ENCODE assay signal across 9 cellular contexts in genomic region chr15:82216092-82216491, GRCh38. TPM values are rescaled to one million over a fixed set of nuclear protein-coding genes. Genes with fewer than 3 reads are reported as not detected.
DNase-seq lines count a peak whose midpoint lies in the region; ATAC-seq, FAIRE-seq and TF ChIP-seq lines count a peak whose summit lies in the region.
"Not testable (repeated sequence)": the region's sequence is repeated elsewhere in the genome, so short reads cannot be mapped to it uniquely, and the experiment has no call there.
"Had no signal": no experiment of that assay in that cellular context is flagged by ENCODE, and none has a peak within 500 bp of the region (broad histone marks: within the 10 kb centered on the region; RNA-seq: fewer than 3 reads in every experiment).

No MANE protein-coding gene starts in this region.

- not testable (repeated sequence) for H3K4me1 ChIP-seq in A549; IMR-90 (ENCODE audit: control insufficient read depth, insufficient read depth, low read length); kidney (ENCODE audit: control insufficient read depth in 1 of 2, insufficient read depth in 1 of 2, low read depth in 1 of 2, low read length in 2 of 2); small intestine (ENCODE audit: control insufficient read depth in 2 of 2, insufficient read depth in 1 of 2, low read depth in 1 of 2, low read length in 1 of 2)

- not testable (repeated sequence) for H3K36me3 ChIP-seq in IMR-90 (ENCODE audit: control insufficient read depth, insufficient read depth, low read length); kidney (ENCODE audit: control insufficient read depth in 1 of 2, insufficient read depth in 2 of 2, low read length in 2 of 2); small intestine (ENCODE audit: control insufficient read depth in 2 of 2, insufficient read depth in 2 of 2, low read length in 2 of 2)

- H4K8ac ChIP-seq in IMR-90 (ENCODE audit: low read depth in 2 of 2, low read length in 2 of 2) = not testable (repeated sequence)

- H2BK20ac ChIP-seq in IMR-90 (ENCODE audit: low read depth, low read length) = not testable (repeated sequence)

- peak overlapping the region; percentile 35 for H3K27ac Mint-ChIP-seq in MCF 10A (ENCODE audit: low read depth, unreplicated experiment)

- not testable (repeated sequence) for H3K9me3 ChIP-seq in A549; IMR-90 (ENCODE audit: control insufficient read depth, insufficient read depth, low read length); kidney (ENCODE audit: control insufficient read depth in 1 of 2, low read length in 2 of 2); small intestine (ENCODE audit: control insufficient read depth, low read depth)

- H2BK5ac ChIP-seq in IMR-90 (ENCODE audit: low read depth, low read length, poor library complexity, severe bottlenecking) = not testable (repeated sequence)

- intact Hi-C loops in IMR-90 (cut with micrococcal nuclease); MCF 10A (cut with micrococcal nuclease); kidney (cut with DNase I): not testable (repeated sequence)

- H3K4me1 Mint-ChIP-seq in MCF 10A (ENCODE audit: insufficient read depth, unreplicated experiment) = not testable (repeated sequence)

- in situ Hi-C loops in IMR-90 (cut with MboI; ENCODE audit: low sequenced_read_pairs) = not testable (repeated sequence)

- not testable (repeated sequence) for H3K4me2 ChIP-seq in A549; IMR-90 (ENCODE audit: low read depth, low read length)

- TF ChIP-seq RAD21 in A549 (conservative IDR thresholded peaks at IDR 0.05 in 1 of 2, IDR thresholded peaks at IDR 0.05 in 1 of 2); IMR-90 (IDR thresholded peaks at IDR 0.05; ENCODE audit: low read length): not testable (repeated sequence)

- not testable (repeated sequence) for H3K56ac ChIP-seq in IMR-90 (ENCODE audit: extremely low read depth, insufficient read depth, low read length)

- not testable (repeated sequence) for FAIRE-seq in A549 (lab: Jason Lieb, UNC)
- FAIRE-seq in TTC549 (lab: Jason Lieb, UNC) = peak; percentile 59
- FAIRE-seq in frontal cortex (lab: Jason Lieb, UNC) = peak; percentile 86
- peak; percentile 38 for FAIRE-seq in kidney (lab: Jason Lieb, UNC)
- peak; percentile 49 for FAIRE-seq in small intestine (lab: Jason Lieb, UNC)

- CTCF ChIA-PET in A549 (lab: Yijun Ruan, JAX); IMR-90 (lab: Yijun Ruan, JAX): not testable (repeated sequence)
- CTCF ChIA-PET in MCF 10A (lab: Yijun Ruan, JAX) = interaction anchor here (0.7 kb wide), 1 partner anchor 315 kb away, joined by 3 read pairs; no protein-coding TSS in a partner anchor

- H3K27me3 Mint-ChIP-seq in MCF 10A (ENCODE audit: insufficient read depth, unreplicated experiment) = not testable (repeated sequence)

- not testable (repeated sequence) for H3K9me3 Mint-ChIP-seq in MCF 10A (ENCODE audit: unreplicated experiment)

- H3K23ac ChIP-seq in IMR-90 (ENCODE audit: low read depth, low read length) = not testable (repeated sequence)

- H4K91ac ChIP-seq in IMR-90 (ENCODE audit: insufficient read depth, low read depth, low read length) = not testable (repeated sequence)

- BruUV-seq in IMR-90 (replicated peaks; lab: Mats Ljungman, UMichigan); MCF 10A (replicated peaks; lab: Mats Ljungman, UMichigan): not testable (repeated sequence)

- H3K18ac ChIP-seq in IMR-90 (ENCODE audit: low read depth, low read length) = not testable (repeated sequence)

- POLR2A ChIA-PET in A549 (lab: Yijun Ruan, JAX); IMR-90 (lab: Charles Lee; ENCODE audit: unreplicated experiment); MCF 10A (lab: Yijun Ruan, JAX): not testable (repeated sequence)

- H2AK5ac ChIP-seq in IMR-90 (ENCODE audit: low read depth, low read length) = not testable (repeated sequence)

- H3K9me1 ChIP-seq in IMR-90 (ENCODE audit: insufficient read depth, low read length) = not testable (repeated sequence)

- TF ChIP-seq POLR2A in A549 (IDR thresholded peaks at IDR 0.05; ENCODE audit: low read length); IMR-90 (IDR thresholded peaks at IDR 0.05; ENCODE audit: low read depth, low read length): not testable (repeated sequence)

- peaks cover 37% of the 10 kb centered on the region for H3K36me3 Mint-ChIP-seq in MCF 10A (ENCODE audit: insufficient read depth, unreplicated experiment)

- 86% methylated on average over 2 of the region's 2 CpGs for WGBS in A549 (ENCODE audit: missing lambda C conversion rate)
- WGBS in IMR-90 (ENCODE audit: extremely low coverage in 2 of 2, insufficient read length in 1 of 2), 2 experiments = no CpG with 5 or more reads among the region's 2 CpGs
- WGBS in small intestine, 3 donors = 82 to 89% (median 89%) methylated on average over 2 of the region's 2 CpGs

- not testable (repeated sequence) for H3K4ac ChIP-seq in IMR-90 (ENCODE audit: low read depth, low read length)

- not testable (repeated sequence) for H4K5ac ChIP-seq in IMR-90 (ENCODE audit: low read depth, low read length)

- not testable (repeated sequence) for H2BK120ac ChIP-seq in IMR-90 (ENCODE audit: low read depth, low read length)

- ATAC-seq in A549; IMR-90 (ENCODE audit: low read depth): not testable (repeated sequence)

- not testable (repeated sequence) for H3K79me1 ChIP-seq in IMR-90 (ENCODE audit: low read depth in 1 of 2, low read length in 2 of 2)

- not testable (repeated sequence) for H3K27me3 ChIP-seq in IMR-90 (ENCODE audit: control insufficient read depth, insufficient read depth, low read length); small intestine (ENCODE audit: control insufficient read depth in 2 of 2, insufficient read depth in 2 of 2, low read length in 2 of 2)

- not testable (repeated sequence) for H2AK9ac ChIP-seq in IMR-90 (replicated peaks; ENCODE audit: low read depth, low read length, poor library complexity)

- H3K27ac ChIP-seq in A549; IMR-90 (ENCODE audit: insufficient read depth, low read length); kidney (ENCODE audit: low read depth in 2 of 2, low read length in 2 of 2); small intestine (ENCODE audit: low read depth in 1 of 2, low read length in 1 of 2): not testable (repeated sequence)

- not testable (repeated sequence) for DNase-seq in A549 (ENCODE audit: low read depth in 1 of 2, low spot score in 1 of 2); IMR-90; MCF 10A (ENCODE audit: unreplicated experiment); frontal cortex (ENCODE audit: low spot score in 2 of 2); kidney; small intestine

- not testable (repeated sequence) for H2AFZ ChIP-seq in IMR-90 (replicated peaks; ENCODE audit: low read length, poor library complexity)

- not testable (repeated sequence) for H3K4me3 ChIP-seq in A549; IMR-90 (ENCODE audit: insufficient read depth, low read depth, low read length); kidney (ENCODE audit: low read length in 2 of 2); small intestine (ENCODE audit: low read depth in 1 of 2, low read length in 2 of 2)

- not testable (repeated sequence) for TF ChIP-seq CTCF in A549 (IDR thresholded peaks at IDR 0.05); IMR-90 (conservative IDR thresholded peaks at IDR 0.05; ENCODE audit: low read depth, low read length); MCF 10A (IDR thresholded peaks at IDR 0.05; ENCODE audit: unreplicated experiment); kidney (IDR thresholded peaks at IDR 0.05; ENCODE audit: borderline replicate concordance, extremely low read depth, insufficient read depth)

- TF ChIP-seq EP300 in A549 (IDR thresholded peaks at IDR 0.05) = not testable (repeated sequence)

- dilution Hi-C loops in IMR-90 (cut with HindIII; ENCODE audit: low sequenced_read_pairs, unreplicated experiment) = not testable (repeated sequence)

- H3K14ac ChIP-seq in IMR-90 (replicated peaks; ENCODE audit: low read depth, low read length) = not testable (repeated sequence)

- not testable (repeated sequence) for H3K4me3 Mint-ChIP-seq in MCF 10A (ENCODE audit: unreplicated experiment)

- not testable (repeated sequence) for H2BK15ac ChIP-seq in IMR-90 (ENCODE audit: low read depth, low read length)

- not testable (repeated sequence) for H4K20me1 ChIP-seq in IMR-90 (ENCODE audit: insufficient read depth, low read length)

- not testable (repeated sequence) for H3K9ac ChIP-seq in IMR-90 (ENCODE audit: low read depth, low read length); kidney (ENCODE audit: low read length in 2 of 2)

RNA-seq across cellular contexts. Expression of gene EFL1, which starts 46.4 kb away (rescaled TPM):
- polyA plus RNA-seq in A549 (2011; rRNA removed) = 42.3 and 42.5 TPM in 2 replicates
- polyA plus RNA-seq in A549 (2012; cell fraction: cytosol; rRNA removed) = 8.8 and 9.0 TPM in 2 replicates
- 6.1 and 8.5 TPM in 2 replicates for polyA plus RNA-seq in A549 (2012; cell fraction: nucleus; rRNA removed)
- polyA plus RNA-seq in A549 (2017; fragmentation: RNase III; extraction: RNeasy Plus Mini Kit Qiagen cat#74134 plus additional on column Dnase treatment) = 19.4 to 21.2 TPM (median 20.0 TPM) in 3 replicates
- polyA minus RNA-seq in A549 (2011; rRNA and poly(A)+ RNA removed) = 41.0 and 44.1 TPM in 2 replicates
- total RNA-seq in IMR-90 (2012; rRNA removed) = 24.6 and 27.8 TPM in 2 replicates
- polyA plus RNA-seq in IMR-90 (2012; rRNA removed) = 8.7 and 10.1 TPM in 2 replicates
- 2.4 and 3.1 TPM in 2 replicates for polyA plus RNA-seq in IMR-90 (2012; cell fraction: cytosol; rRNA removed)
- 1.2 and 7.8 TPM in 2 replicates for polyA plus RNA-seq in IMR-90 (2012; cell fraction: nucleus; rRNA removed; ENCODE audit: low replicate concordance)
- 41.0 and 44.7 TPM in 2 replicates for total RNA-seq in MCF 10A (2022)
- total RNA-seq in frontal cortex = 34.6 TPM
- total RNA-seq in kidney = 16.6 TPM
- polyA plus RNA-seq in kidney (ENCODE audit: insufficient read depth, low read depth, low replicate concordance) = 9.2 TPM
- 10 to 100 TPM; 11.6 to 14.9 (median 11.9) TPM for polyA plus RNA-seq in small intestine

RNA-seq across cellular contexts. Expression of gene SAXO2, which starts 46.5 kb away (rescaled TPM):
- polyA plus RNA-seq in A549 (2011; rRNA removed) (1.1 and 4.5 TPM in 2 replicates), A549 (2017; fragmentation: RNase III; extraction: RNeasy Plus Mini Kit Qiagen cat#74134 plus additional on column Dnase treatment) (1.8 to 2.5 TPM (median 2.2 TPM) in 3 replicates), IMR-90 (2012; rRNA removed) (0.14 and 0.42 TPM in 2 replicates), kidney (ENCODE audit: insufficient read depth, low read depth, low replicate concordance) (5.1 TPM), small intestine (1 to 10 TPM in 1 of 3 donors, under 1 TPM in 1, not detected in 1; 0.37 to 5.1 TPM)
- polyA plus RNA-seq in A549 (2012; cell fraction: cytosol; rRNA removed) = 1.6 and 2.6 TPM in 2 replicates
- 2.5 and 2.8 TPM in 2 replicates for polyA plus RNA-seq in A549 (2012; cell fraction: nucleus; rRNA removed)
- polyA minus RNA-seq in A549 (2011; rRNA and poly(A)+ RNA removed) = 0.37 and 5.2 TPM in 2 replicates
- total RNA-seq in IMR-90 (2012; rRNA removed) (0.28 TPM in 1 of 2 replicates, not detected in the other), MCF 10A (2022) (3.9 and 4.2 TPM in 2 replicates), frontal cortex (4.1 TPM), kidney (3.2 TPM)
- 0.02 and 0.33 TPM in 2 replicates for polyA plus RNA-seq in IMR-90 (2012; cell fraction: cytosol; rRNA removed)
- 0.42 and 1.0 TPM in 2 replicates for polyA plus RNA-seq in IMR-90 (2012; cell fraction: nucleus; rRNA removed; ENCODE audit: low replicate concordance)
- total RNA-seq: CD4-positive, CD25-positive, alpha-beta regulatory T cell had no signal
- polyA plus RNA-seq: CD14-positive monocyte had no signal
